Comparison of ENCODE assay signal across 8 cellular contexts in genomic region chr17:27456681-27457404, GRCh38. TPM values are rescaled to one million over a fixed set of nuclear protein-coding genes. Genes with fewer than 3 reads are reported as not detected.
A peak's percentile ranks its signal among the peaks of the same experiment; 100 is the strongest.
DNase-seq lines count a peak whose midpoint lies in the region; ATAC-seq and TF ChIP-seq lines count a peak whose summit lies in the region.

No MANE protein-coding gene starts in this region.

- peaks cover 54% of the 10 kb centered on the region for H3K4me1 Mint-ChIP-seq in activated CD4-positive, alpha-beta T cell treated with anti-CD3 and anti-CD28 coated beads, Interleukin-2, amount 10 ng/mL, durations not matched to agents 7 days and 5 days

- no peak for TF ChIP-seq CTCF in heart left ventricle (IDR thresholded peaks at IDR 0.05)

- no peak for TF ChIP-seq POLR2A in heart left ventricle (IDR thresholded peaks at IDR 0.05)

- H3K36me3 Mint-ChIP-seq in activated CD4-positive, alpha-beta T cell treated with anti-CD3 and anti-CD28 coated beads, Interleukin-2, amount 10 ng/mL, durations not matched to agents 7 days and 5 days (ENCODE audit: low read depth), result peaks cover 7% of the 10 kb centered on the region

- intact Hi-C loops in Right ventricle myocardium superior (cut with DNase I) (loop anchor here (5.0 to 10.0 kb wide), 3 partner anchors 105 to 222 kb away; no protein-coding TSS in a partner anchor), Right ventricle myocardium inferior (cut with DNase I) (loop anchor here (2.0 kb wide), 1 partner anchor 144 kb away; no protein-coding TSS in a partner anchor), heart left ventricle (cut with DNase I) (loop anchor here in 9 of 10 donors (1.0 to 10.0 kb wide), 17 partner anchors 34 to 222 kb away; no protein-coding TSS in a partner anchor), sciatic nerve (cut with DNase I) (loop anchor here (5.0 kb wide), 1 partner anchor 145 kb away; no protein-coding TSS in a partner anchor)

- 3 to 12% (median 6%) methylated on average over 26 to 58 of the region's 58 CpGs for WGBS in heart left ventricle, 4 donors

- H3K4me1 ChIP-seq in heart left ventricle, result peaks cover 0 to 43% (median 14%) of the 10 kb centered on the region in 12 donors

- in situ Hi-C loops in KBM-7 (cut with MboI; ENCODE audit: low pct_unique_long_range_greater_than_20kb, low sequenced_read_pairs), result loop anchor here (10.0 kb wide), 1 partner anchor 62 kb away; no protein-coding TSS in a partner anchor

- H3K4me3 ChIP-seq in heart left ventricle, result peak overlapping the region; percentile 73 to 92 (median 82)

- H3K27me3 ChIP-seq in heart left ventricle, result no peaks in the 10 kb centered on the region

- no peak for DNase-seq in Right ventricle myocardium superior
- no peak for DNase-seq in Right ventricle myocardium inferior (ENCODE audit: missing footprints)
- peak; percentile 17 for DNase-seq in activated CD4-positive, alpha-beta T cell treated with anti-CD3 and anti-CD28 coated beads, Interleukin-2, amount 10 ng/mL, durations not matched to agents 7 days and 5 days
- peak in 4 of 5 donors; percentile 17 to 65 (median 45) for DNase-seq in heart left ventricle
- peak; percentile 67 for DNase-seq in sciatic nerve (ENCODE audit: low spot score)
- DNase-seq in T1000 (lab: John Stamatoyannopoulos, UW), result no peak
- DNase-seq in pons (ENCODE audit: low spot score), result no peak
- no peak for DNase-seq in KBM-7

- H3K27ac ChIP-seq in heart left ventricle, result peak overlapping the region; percentile 59 to 89 (median 77)

- H3K4me3 Mint-ChIP-seq in activated CD4-positive, alpha-beta T cell treated with anti-CD3 and anti-CD28 coated beads, Interleukin-2, amount 10 ng/mL, durations not matched to agents 7 days and 5 days, result peak overlapping the region; percentile 87

- POLR2A ChIA-PET in activated CD4-positive, alpha-beta T cell treated with anti-CD3 and anti-CD28 coated beads, Interleukin-2, amount 10 ng/mL, durations not matched to agents 7 days and 5 days (lab: Charles Lee), result interaction anchor here (1.4 kb wide), 1 partner anchor 17 kb away, joined by 5 read pairs; no protein-coding TSS in a partner anchor

- H3K27me3 Mint-ChIP-seq in activated CD4-positive, alpha-beta T cell treated with anti-CD3 and anti-CD28 coated beads, Interleukin-2, amount 10 ng/mL, durations not matched to agents 7 days and 5 days, result peaks cover 2% of the 10 kb centered on the region

- H3K9me3 Mint-ChIP-seq in activated CD4-positive, alpha-beta T cell treated with anti-CD3 and anti-CD28 coated beads, Interleukin-2, amount 10 ng/mL, durations not matched to agents 7 days and 5 days, result no peaks in the 10 kb centered on the region

- peak; percentile 18 for ATAC-seq in Right ventricle myocardium superior (ENCODE audit: poor library complexity)
- no peak for ATAC-seq in Right ventricle myocardium inferior
- no peak for ATAC-seq in heart left ventricle
- peak; percentile 37 for ATAC-seq in sciatic nerve

- CTCF ChIA-PET in activated CD4-positive, alpha-beta T cell treated with anti-CD3 and anti-CD28 coated beads, Interleukin-2, amount 10 ng/mL, durations not matched to agents 7 days and 5 days (lab: Charles Lee), result interaction anchor here (1.0 to 2.2 kb wide), 5 partner anchors 10 to 143 kb away, joined by 3 to 14 read pairs (median 7); no protein-coding TSS in a partner anchor

- peaks cover 0 to 2% (median 0%) of the 10 kb centered on the region in 9 donors for H3K36me3 ChIP-seq in heart left ventricle

- no peaks in the 10 kb centered on the region for H3K9me3 ChIP-seq in heart left ventricle

- H3K27ac Mint-ChIP-seq in activated CD4-positive, alpha-beta T cell treated with anti-CD3 and anti-CD28 coated beads, Interleukin-2, amount 10 ng/mL, durations not matched to agents 7 days and 5 days, result peak overlapping the region; percentile 90

RNA-seq across cellular contexts. Expression of gene KSR1, which starts 0.6 kb away (rescaled TPM):
- total RNA-seq in Right ventricle myocardium superior, result 8.3 TPM
- 9.5 TPM for total RNA-seq in Right ventricle myocardium inferior
- 10 to 100 TPM; 43.1 to 45.7 TPM for total RNA-seq in activated CD4-positive, alpha-beta T cell treated with anti-CD3 and anti-CD28 coated beads, Interleukin-2, amount 10 ng/mL, durations not matched to agents 7 days and 5 days
- total RNA-seq in heart left ventricle, result 10 to 100 TPM in 3 of 9 donors, 1 to 10 TPM in 6; 6.1 to 31.1 (median 7.5) TPM
- 1 to 10 TPM; 6.3 to 8.0 TPM for polyA plus RNA-seq in heart left ventricle
- 82.2 TPM for total RNA-seq in sciatic nerve

Comparison
In these comparisons a context has a peak if more than half of its experiments do, and no peak if none do; other contexts are left out.
1. ATAC-seq: peak in Right ventricle myocardium superior (single experiment) and sciatic nerve (single experiment); none in Right ventricle myocardium inferior (single experiment) and heart left ventricle (0 of 4).
2. DNase-seq: peak in activated CD4-positive, alpha-beta T cell treated with anti-CD3 and anti-CD28 coated beads, Interleukin-2, amount 10 ng/mL, durations not matched to agents 7 days and 5 days (single experiment), heart left ventricle (4 of 5) and sciatic nerve (single experiment); none in Right ventricle myocardium superior (single experiment), Right ventricle myocardium inferior (single experiment), T1000 (single experiment), pons (single experiment) and KBM-7 (single experiment).